In the genomic region with DNA sequence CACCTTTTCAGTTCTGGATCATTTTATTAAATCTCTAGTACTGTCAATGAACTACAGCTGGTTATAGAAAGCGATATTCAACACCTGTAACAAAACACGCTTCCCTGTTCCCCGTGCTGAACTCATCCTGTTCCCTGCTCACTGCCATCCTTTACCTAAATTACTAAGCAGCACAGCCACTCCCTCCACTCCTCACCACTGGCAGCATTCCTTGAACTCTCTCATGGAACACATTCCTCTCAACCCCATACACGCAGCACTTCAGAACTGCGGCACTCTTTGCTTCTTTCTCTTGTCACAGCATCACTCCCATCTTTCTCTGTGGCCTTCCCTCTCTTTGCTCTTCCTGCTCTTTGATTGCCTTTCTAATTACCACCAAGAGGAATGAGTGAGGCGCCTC, we compare ENCODE assay signal across 1 cellular context.
TF ChIP-seq lines count a peak whose summit lies in the region.

No MANE protein-coding gene starts in this region.

TF ChIP-seq in GM23338, 12 proteins besides CTCF, POLR2A, EP300 and RAD21:
- TF ChIP-seq, protein P1, sequence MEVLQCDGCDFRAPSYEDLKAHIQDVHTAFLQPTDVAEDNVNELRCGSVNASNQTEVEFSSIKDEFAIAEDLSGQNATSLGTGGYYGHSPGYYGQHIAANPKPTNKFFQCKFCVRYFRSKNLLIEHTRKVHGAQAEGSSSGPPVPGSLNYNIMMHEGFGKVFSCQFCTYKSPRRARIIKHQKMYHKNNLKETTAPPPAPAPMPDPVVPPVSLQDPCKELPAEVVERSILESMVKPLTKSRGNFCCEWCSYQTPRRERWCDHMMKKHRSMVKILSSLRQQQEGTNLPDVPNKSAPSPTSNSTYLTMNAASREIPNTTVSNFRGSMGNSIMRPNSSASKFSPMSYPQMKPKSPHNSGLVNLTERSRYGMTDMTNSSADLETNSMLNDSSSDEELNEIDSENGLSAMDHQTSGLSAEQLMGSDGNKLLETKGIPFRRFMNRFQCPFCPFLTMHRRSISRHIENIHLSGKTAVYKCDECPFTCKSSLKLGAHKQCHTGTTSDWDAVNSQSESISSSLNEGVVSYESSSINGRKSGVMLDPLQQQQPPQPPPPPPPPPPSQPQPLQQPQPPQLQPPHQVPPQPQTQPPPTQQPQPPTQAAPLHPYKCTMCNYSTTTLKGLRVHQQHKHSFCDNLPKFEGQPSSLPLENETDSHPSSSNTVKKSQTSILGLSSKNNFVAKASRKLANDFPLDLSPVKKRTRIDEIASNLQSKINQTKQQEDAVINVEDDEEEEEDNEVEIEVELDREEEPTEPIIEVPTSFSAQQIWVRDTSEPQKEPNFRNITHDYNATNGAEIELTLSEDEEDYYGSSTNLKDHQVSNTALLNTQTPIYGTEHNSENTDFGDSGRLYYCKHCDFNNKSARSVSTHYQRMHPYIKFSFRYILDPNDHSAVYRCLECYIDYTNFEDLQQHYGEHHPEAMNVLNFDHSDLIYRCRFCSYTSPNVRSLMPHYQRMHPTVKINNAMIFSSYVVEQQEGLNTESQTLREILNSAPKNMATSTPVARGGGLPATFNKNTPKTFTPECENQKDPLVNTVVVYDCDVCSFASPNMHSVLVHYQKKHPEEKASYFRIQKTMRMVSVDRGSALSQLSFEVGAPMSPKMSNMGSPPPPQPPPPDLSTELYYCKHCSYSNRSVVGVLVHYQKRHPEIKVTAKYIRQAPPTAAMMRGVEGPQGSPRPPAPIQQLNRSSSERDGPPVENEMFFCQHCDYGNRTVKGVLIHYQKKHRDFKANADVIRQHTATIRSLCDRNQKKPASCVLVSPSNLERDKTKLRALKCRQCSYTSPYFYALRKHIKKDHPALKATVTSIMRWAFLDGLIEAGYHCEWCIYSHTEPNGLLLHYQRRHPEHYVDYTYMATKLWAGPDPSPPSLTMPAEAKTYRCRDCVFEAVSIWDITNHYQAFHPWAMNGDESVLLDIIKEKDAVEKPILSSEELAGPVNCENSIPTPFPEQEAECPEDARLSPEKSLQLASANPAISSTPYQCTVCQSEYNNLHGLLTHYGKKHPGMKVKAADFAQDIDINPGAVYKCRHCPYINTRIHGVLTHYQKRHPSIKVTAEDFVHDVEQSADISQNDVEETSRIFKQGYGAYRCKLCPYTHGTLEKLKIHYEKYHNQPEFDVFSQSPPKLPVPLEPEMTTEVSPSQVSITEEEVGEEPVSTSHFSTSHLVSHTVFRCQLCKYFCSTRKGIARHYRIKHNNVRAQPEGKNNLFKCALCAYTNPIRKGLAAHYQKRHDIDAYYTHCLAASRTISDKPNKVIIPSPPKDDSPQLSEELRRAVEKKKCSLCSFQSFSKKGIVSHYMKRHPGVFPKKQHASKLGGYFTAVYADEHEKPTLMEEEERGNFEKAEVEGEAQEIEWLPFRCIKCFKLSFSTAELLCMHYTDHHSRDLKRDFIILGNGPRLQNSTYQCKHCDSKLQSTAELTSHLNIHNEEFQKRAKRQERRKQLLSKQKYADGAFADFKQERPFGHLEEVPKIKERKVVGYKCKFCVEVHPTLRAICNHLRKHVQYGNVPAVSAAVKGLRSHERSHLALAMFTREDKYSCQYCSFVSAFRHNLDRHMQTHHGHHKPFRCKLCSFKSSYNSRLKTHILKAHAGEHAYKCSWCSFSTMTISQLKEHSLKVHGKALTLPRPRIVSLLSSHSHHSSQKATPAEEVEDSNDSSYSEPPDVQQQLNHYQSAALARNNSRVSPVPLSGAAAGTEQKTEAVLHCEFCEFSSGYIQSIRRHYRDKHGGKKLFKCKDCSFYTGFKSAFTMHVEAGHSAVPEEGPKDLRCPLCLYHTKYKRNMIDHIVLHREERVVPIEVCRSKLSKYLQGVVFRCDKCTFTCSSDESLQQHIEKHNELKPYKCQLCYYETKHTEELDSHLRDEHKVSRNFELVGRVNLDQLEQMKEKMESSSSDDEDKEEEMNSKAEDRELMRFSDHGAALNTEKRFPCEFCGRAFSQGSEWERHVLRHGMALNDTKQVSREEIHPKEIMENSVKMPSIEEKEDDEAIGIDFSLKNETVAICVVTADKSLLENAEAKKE (CRISPR knock-in tag; IDR thresholded peaks at IDR 0.05) = no peak
- TF ChIP-seq EZH2 (IDR thresholded peaks at IDR 0.05; ENCODE audit: low read depth, unreplicated experiment) (no peak), POLR2AphosphoS5 (IDR thresholded peaks at IDR 0.05; ENCODE audit: low read depth) (no peak), JUNB (IDR thresholded peaks at IDR 0.05; ENCODE audit: unreplicated experiment) (no peak), NANOG (IDR thresholded peaks at IDR 0.05; ENCODE audit: borderline replicate concordance) (no peak), CREB1 (CRISPR knock-in tag; IDR thresholded peaks at IDR 0.05; ENCODE audit: low read depth) (no peak)
- TF ChIP-seq, protein P2, sequence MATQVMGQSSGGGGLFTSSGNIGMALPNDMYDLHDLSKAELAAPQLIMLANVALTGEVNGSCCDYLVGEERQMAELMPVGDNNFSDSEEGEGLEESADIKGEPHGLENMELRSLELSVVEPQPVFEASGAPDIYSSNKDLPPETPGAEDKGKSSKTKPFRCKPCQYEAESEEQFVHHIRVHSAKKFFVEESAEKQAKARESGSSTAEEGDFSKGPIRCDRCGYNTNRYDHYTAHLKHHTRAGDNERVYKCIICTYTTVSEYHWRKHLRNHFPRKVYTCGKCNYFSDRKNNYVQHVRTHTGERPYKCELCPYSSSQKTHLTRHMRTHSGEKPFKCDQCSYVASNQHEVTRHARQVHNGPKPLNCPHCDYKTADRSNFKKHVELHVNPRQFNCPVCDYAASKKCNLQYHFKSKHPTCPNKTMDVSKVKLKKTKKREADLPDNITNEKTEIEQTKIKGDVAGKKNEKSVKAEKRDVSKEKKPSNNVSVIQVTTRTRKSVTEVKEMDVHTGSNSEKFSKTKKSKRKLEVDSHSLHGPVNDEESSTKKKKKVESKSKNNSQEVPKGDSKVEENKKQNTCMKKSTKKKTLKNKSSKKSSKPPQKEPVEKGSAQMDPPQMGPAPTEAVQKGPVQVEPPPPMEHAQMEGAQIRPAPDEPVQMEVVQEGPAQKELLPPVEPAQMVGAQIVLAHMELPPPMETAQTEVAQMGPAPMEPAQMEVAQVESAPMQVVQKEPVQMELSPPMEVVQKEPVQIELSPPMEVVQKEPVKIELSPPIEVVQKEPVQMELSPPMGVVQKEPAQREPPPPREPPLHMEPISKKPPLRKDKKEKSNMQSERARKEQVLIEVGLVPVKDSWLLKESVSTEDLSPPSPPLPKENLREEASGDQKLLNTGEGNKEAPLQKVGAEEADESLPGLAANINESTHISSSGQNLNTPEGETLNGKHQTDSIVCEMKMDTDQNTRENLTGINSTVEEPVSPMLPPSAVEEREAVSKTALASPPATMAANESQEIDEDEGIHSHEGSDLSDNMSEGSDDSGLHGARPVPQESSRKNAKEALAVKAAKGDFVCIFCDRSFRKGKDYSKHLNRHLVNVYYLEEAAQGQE (IDR thresholded peaks at IDR 0.05; ENCODE audit: unreplicated experiment) = no peak
- TF ChIP-seq, protein P3, sequence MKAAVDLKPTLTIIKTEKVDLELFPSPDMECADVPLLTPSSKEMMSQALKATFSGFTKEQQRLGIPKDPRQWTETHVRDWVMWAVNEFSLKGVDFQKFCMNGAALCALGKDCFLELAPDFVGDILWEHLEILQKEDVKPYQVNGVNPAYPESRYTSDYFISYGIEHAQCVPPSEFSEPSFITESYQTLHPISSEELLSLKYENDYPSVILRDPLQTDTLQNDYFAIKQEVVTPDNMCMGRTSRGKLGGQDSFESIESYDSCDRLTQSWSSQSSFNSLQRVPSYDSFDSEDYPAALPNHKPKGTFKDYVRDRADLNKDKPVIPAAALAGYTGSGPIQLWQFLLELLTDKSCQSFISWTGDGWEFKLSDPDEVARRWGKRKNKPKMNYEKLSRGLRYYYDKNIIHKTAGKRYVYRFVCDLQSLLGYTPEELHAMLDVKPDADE (IDR thresholded peaks at IDR 0.05) = no peak
